1 cellular context compared by ENCODE assay signal in the genomic region with DNA sequence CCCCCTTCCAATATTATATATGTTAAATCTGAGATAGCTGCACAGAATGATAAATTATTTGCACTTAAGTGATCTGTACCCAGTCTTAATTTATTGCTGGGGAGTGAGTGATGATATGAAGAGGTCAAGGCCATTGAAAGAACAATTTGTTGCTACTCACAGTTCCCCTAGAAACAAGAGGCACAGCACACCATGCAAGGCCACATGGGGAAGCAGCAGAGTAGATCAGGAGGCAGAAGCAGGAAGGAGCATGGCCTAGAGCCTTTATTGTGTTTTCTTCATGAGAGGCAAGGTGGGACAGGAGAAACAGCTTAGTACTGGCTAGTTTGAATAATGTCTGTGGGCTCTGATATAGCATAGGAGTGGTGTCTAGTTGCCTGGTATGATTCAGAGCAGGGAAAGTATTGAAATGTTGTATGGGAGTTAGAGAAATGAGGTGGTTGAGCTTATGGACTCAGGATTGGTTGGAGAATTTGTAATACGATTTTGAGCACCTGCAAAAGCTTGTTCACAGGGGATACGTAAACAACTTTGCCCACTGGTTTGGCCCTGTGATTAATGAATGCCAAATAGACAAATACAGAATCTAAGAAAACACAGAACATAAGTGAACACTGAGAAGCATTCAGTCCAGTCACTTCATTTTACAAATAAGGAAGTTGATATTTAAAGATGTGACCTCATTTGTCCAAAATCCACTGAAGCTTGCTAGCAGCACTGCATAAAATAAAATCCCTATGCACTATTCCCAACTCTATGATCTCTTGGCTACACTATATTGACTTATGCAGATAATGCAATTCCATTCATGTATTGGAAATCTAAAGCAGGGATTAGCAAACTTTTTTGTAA.
TF ChIP-seq lines count a peak whose summit lies in the region.

No MANE protein-coding gene starts in this region.

TF ChIP-seq in SK-N-SH, 30 proteins besides CTCF, POLR2A, EP300 and RAD21:
- TF ChIP-seq GATA2 (CRISPR knock-in tag; IDR thresholded peaks at IDR 0.05) = no peak
- no peak for TF ChIP-seq TAF1 (IDR thresholded peaks at IDR 0.05; ENCODE audit: borderline replicate concordance, low read depth, low read length)
- TF ChIP-seq MEF2A (IDR thresholded peaks at IDR 0.05; ENCODE audit: borderline replicate concordance, low read depth) = no peak
- TF ChIP-seq, protein P1, sequence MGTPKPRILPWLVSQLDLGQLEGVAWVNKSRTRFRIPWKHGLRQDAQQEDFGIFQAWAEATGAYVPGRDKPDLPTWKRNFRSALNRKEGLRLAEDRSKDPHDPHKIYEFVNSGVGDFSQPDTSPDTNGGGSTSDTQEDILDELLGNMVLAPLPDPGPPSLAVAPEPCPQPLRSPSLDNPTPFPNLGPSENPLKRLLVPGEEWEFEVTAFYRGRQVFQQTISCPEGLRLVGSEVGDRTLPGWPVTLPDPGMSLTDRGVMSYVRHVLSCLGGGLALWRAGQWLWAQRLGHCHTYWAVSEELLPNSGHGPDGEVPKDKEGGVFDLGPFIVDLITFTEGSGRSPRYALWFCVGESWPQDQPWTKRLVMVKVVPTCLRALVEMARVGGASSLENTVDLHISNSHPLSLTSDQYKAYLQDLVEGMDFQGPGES (IDR thresholded peaks at IDR 0.05; ENCODE audit: low read depth, low read length) = no peak
- TF ChIP-seq POLR2AphosphoS5 (IDR thresholded peaks at IDR 0.05; ENCODE audit: low read depth, low read length) = no peak
- TF ChIP-seq JUND (IDR thresholded peaks at IDR 0.05) = no peak
- no peak for TF ChIP-seq NFIC (IDR thresholded peaks at IDR 0.05; ENCODE audit: borderline replicate concordance)
- TF ChIP-seq, protein P2, sequence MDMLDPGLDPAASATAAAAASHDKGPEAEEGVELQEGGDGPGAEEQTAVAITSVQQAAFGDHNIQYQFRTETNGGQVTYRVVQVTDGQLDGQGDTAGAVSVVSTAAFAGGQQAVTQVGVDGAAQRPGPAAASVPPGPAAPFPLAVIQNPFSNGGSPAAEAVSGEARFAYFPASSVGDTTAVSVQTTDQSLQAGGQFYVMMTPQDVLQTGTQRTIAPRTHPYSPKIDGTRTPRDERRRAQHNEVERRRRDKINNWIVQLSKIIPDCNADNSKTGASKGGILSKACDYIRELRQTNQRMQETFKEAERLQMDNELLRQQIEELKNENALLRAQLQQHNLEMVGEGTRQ (IDR thresholded peaks at IDR 0.05; ENCODE audit: borderline replicate concordance, low read depth, low read length) = no peak
- TF ChIP-seq, protein P3, sequence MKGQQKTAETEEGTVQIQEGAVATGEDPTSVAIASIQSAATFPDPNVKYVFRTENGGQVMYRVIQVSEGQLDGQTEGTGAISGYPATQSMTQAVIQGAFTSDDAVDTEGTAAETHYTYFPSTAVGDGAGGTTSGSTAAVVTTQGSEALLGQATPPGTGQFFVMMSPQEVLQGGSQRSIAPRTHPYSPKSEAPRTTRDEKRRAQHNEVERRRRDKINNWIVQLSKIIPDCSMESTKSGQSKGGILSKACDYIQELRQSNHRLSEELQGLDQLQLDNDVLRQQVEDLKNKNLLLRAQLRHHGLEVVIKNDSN (IDR thresholded peaks at IDR 0.05; ENCODE audit: borderline replicate concordance, low read depth) = no peak
- TF ChIP-seq TCF12 (IDR thresholded peaks at IDR 0.05) = no peak
- no peak for TF ChIP-seq SMC3 (IDR thresholded peaks at IDR 0.05; ENCODE audit: low read depth, low read length)
- TF ChIP-seq, protein P4, sequence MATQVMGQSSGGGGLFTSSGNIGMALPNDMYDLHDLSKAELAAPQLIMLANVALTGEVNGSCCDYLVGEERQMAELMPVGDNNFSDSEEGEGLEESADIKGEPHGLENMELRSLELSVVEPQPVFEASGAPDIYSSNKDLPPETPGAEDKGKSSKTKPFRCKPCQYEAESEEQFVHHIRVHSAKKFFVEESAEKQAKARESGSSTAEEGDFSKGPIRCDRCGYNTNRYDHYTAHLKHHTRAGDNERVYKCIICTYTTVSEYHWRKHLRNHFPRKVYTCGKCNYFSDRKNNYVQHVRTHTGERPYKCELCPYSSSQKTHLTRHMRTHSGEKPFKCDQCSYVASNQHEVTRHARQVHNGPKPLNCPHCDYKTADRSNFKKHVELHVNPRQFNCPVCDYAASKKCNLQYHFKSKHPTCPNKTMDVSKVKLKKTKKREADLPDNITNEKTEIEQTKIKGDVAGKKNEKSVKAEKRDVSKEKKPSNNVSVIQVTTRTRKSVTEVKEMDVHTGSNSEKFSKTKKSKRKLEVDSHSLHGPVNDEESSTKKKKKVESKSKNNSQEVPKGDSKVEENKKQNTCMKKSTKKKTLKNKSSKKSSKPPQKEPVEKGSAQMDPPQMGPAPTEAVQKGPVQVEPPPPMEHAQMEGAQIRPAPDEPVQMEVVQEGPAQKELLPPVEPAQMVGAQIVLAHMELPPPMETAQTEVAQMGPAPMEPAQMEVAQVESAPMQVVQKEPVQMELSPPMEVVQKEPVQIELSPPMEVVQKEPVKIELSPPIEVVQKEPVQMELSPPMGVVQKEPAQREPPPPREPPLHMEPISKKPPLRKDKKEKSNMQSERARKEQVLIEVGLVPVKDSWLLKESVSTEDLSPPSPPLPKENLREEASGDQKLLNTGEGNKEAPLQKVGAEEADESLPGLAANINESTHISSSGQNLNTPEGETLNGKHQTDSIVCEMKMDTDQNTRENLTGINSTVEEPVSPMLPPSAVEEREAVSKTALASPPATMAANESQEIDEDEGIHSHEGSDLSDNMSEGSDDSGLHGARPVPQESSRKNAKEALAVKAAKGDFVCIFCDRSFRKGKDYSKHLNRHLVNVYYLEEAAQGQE (IDR thresholded peaks at IDR 0.05; ENCODE audit: low read depth, low read length) = no peak
TF ChIP-seq in SK-N-SH: peak in this region for 0.
